Comparison of ENCODE assay signal across 26 cellular contexts in the genomic region with DNA sequence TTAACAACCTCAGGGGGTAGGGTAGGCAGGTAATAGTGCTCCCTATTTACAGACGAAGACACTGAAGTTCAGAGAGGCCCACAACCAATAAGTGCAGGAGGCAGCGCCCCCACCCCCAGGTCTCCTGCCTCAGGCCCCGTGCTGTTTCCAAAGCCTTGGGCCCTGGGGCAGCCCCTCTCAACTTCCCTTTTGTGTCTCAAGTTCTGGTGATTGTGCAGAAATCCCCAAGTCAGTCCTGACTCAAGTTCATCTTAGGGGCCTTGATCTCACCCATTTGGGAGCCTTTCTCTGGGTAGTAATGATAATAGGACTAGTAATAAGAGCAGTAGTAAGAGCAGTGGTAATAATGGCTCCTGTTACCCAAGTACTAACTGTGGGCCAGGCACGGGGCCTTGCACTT. TPM values are rescaled to one million over a fixed set of nuclear protein-coding genes. Genes with fewer than 3 reads are reported as not detected.
"Had no signal": no experiment of that assay in that cellular context is flagged by ENCODE, and none has a peak within 500 bp of the region (broad histone marks: within the 10 kb centered on the region; RNA-seq: fewer than 3 reads in every experiment).

No MANE protein-coding gene starts in this region.

- H3K27me3 ChIP-seq: sigmoid colon, tibial nerve, upper lobe of left lung had no signal

- ATAC-seq: effector memory CD8-positive, alpha-beta T cell; left colon; lower lobe of right lung; naive thymus-derived CD8-positive, alpha-beta T cell; psoas muscle; right cardiac atrium; stimulated activated effector memory CD8-positive, alpha-beta T cell treated with anti-CD3 and anti-CD28 coated beads, Interleukin-12 subunit alpha, Interleukin-12 subunit beta, amount 100 ng/mL, for 72 hours; stimulated activated naive CD8-positive, alpha-beta T cell treated with anti-CD3 and anti-CD28 coated beads, Interleukin-15, Interleukin-2, amounts not matched to agents 100 U/mL and 50 U/mL, for 24 hours had no signal

- H3K4me3 ChIP-seq: left ventricle myocardium inferior, lower lobe of right lung, psoas muscle, sigmoid colon, thoracic aorta, tibial nerve, upper lobe of left lung had no signal

- DNase-seq: cortex of kidney; effector memory CD8-positive, alpha-beta T cell; hypothalamus; immature natural killer cell; islet precursor cell; kidney glomerular epithelial cell; left colon; left ventricle myocardium inferior; lower lobe of right lung; naive thymus-derived CD8-positive, alpha-beta T cell; nephron progenitor cell; nucleus accumbens; psoas muscle; sigmoid colon; stimulated activated CD4-positive, alpha-beta T cell treated with anti-CD3 and anti-CD28 coated beads, Interleukin-2, amount 100 ng/mL, for 24 hours; stimulated activated CD4-positive, alpha-beta T cell treated with anti-CD3 and anti-CD28 coated beads, Interleukin-4, amount 100 ng/mL, for 24 hours; stimulated activated naive CD8-positive, alpha-beta T cell treated with anti-CD3 and anti-CD28 coated beads, Interleukin-15, Interleukin-2, amounts not matched to agents 100 U/mL and 50 U/mL, for 24 hours; substantia nigra; upper lobe of left lung had no signal

- H3K36me3 ChIP-seq: left ventricle myocardium inferior, lower lobe of right lung, thoracic aorta, tibial nerve, upper lobe of left lung had no signal

- H3K9me3 ChIP-seq: left ventricle myocardium inferior, lower lobe of right lung, psoas muscle, sigmoid colon, thoracic aorta, tibial nerve, upper lobe of left lung had no signal

- FAIRE-seq: endometrium, frontal cortex, urothelium cell line had no signal

- H3K4me1 ChIP-seq: left ventricle myocardium inferior, lower lobe of right lung, psoas muscle, tibial nerve, upper lobe of left lung had no signal

- H3K27ac ChIP-seq: left ventricle myocardium inferior, lower lobe of right lung, psoas muscle, thoracic aorta, tibial nerve, upper lobe of left lung had no signal

RNA-seq across cellular contexts. Expression of a gene that starts 35.5 kb away (rescaled TPM):
- total RNA-seq: naive thymus-derived CD8-positive, alpha-beta T cell had no signal
- polyA plus RNA-seq: immature natural killer cell; naive thymus-derived CD8-positive, alpha-beta T cell had no signal
